ENCODE assay signal across 28 cellular contexts in the genomic region with DNA sequence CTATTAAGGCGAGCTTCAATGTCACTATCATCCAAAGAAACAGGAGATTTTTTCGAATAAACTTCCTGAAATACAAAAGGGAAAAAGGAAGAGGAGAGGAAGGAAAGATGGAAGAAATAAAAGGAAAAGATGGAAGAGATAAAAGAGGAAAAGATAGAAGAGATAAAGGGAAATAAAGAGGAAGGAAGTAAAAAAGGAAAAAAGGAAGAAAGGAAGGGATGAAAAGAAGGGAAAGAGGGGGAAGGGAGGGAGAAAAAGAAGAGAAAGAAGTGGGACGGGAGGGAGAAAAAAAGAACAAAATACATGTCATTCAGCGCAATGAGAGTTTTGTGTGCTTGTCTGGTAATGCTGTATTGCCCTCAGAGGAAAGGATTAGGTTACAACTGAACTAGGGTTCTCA.
"Had no signal": no experiment of that assay in that cellular context is flagged by ENCODE, and none has a peak within 500 bp of the region (broad histone marks: within the 10 kb centered on the region; RNA-seq: fewer than 3 reads in every experiment).

No MANE protein-coding gene starts in this region.

- H3K79me2 ChIP-seq: parathyroid adenoma had no signal

- H3K4me1 ChIP-seq: neural progenitor cell, parathyroid adenoma, psoas muscle, spleen, stomach, thyroid gland, tibial nerve, upper lobe of left lung, vagina had no signal

- H3K4me2 ChIP-seq: neural progenitor cell, smooth muscle cell had no signal

- H3K27me3 ChIP-seq: neural progenitor cell, ovary, spleen, stomach, thyroid gland, tibial nerve, upper lobe of left lung, vagina had no signal

- H3K9ac ChIP-seq: neural progenitor cell, parathyroid adenoma had no signal

- H3K27ac ChIP-seq: neural progenitor cell, ovary, parathyroid adenoma, psoas muscle, skin epidermis, spleen, stomach, thoracic aorta, thyroid gland, tibial nerve, upper lobe of left lung, vagina had no signal

- DNase-seq: natural killer cell; occipital lobe; ovary; posterior cingulate gyrus; psoas muscle; right cardiac atrium; spleen; stimulated activated CD4-positive, alpha-beta T cell treated with anti-CD3 and anti-CD28 coated beads, Interleukin-12 subunit alpha, Interleukin-12 subunit beta, amount 100 ng/mL, for 4 hours; stimulated activated CD4-positive, alpha-beta T cell treated with anti-CD3 and anti-CD28 coated beads, Interleukin-1b, Interleukin-23, amount 100 ng/mL, for 48 hours; stimulated activated CD4-positive, alpha-beta T cell treated with anti-CD3 and anti-CD28 coated beads, Interleukin-4, amount 100 ng/mL, for 1 hour; stimulated activated naive B cell treated with anti-CD40 and anti-IgM and Interleukin-4, amounts not matched to agents 10 μg/mL and 1 μg/mL and 100 μg/mL, for 72 hours; stimulated activated naive CD4-positive, alpha-beta T cell treated with Interleukin-2 at 50 U/mL for 16 hours; stomach; thyroid gland; trophoblast cell; upper lobe of left lung had no signal

- H3K27me3 Mint-ChIP-seq: progenitor cell of endocrine pancreas; stimulated activated naive B cell treated with anti-CD40 and anti-IgM and Interleukin-4, amounts not matched to agents 10 μg/mL and 1 μg/mL and 100 μg/mL, for 72 hours had no signal

- H3K4me3 Mint-ChIP-seq: natural killer cell; nephron; neural progenitor cell; stimulated activated effector memory CD8-positive, alpha-beta T cell treated with anti-CD3 and anti-CD28 coated beads, Interleukin-12 subunit alpha, Interleukin-12 subunit beta, amount 100 ng/mL, for 72 hours; stimulated activated naive B cell treated with anti-CD40 and anti-IgM and Interleukin-4, amounts not matched to agents 10 μg/mL and 1 μg/mL and 100 μg/mL, for 72 hours; stimulated activated naive CD8-positive, alpha-beta T cell treated with anti-CD3 and anti-CD28 coated beads, Interleukin-15, Interleukin-2, amounts not matched to agents 100 ng/mL and 50 ng/mL, for 24 hours had no signal

- H2AFZ ChIP-seq: neural progenitor cell, parathyroid adenoma had no signal

- H3K36me3 Mint-ChIP-seq: natural killer cell; stimulated activated effector memory CD8-positive, alpha-beta T cell treated with anti-CD3 and anti-CD28 coated beads, Interleukin-12 subunit alpha, Interleukin-12 subunit beta, amount 100 ng/mL, for 72 hours; stimulated activated naive B cell treated with anti-CD40 and anti-IgM and Interleukin-4, amounts not matched to agents 10 μg/mL and 1 μg/mL and 100 μg/mL, for 72 hours had no signal

- ATAC-seq: natural killer cell; psoas muscle; right cardiac atrium; sciatic nerve; stimulated activated effector memory CD8-positive, alpha-beta T cell treated with anti-CD3 and anti-CD28 coated beads, Interleukin-12 subunit alpha, Interleukin-12 subunit beta, amount 100 ng/mL, for 72 hours; stimulated activated naive B cell treated with anti-CD40 and anti-IgM and Interleukin-4, amounts not matched to agents 10 μg/mL and 1 μg/mL and 100 μg/mL, for 72 hours had no signal

- H3K27ac Mint-ChIP-seq: natural killer cell; nephron; neural progenitor cell; progenitor cell of endocrine pancreas; stimulated activated effector memory CD8-positive, alpha-beta T cell treated with anti-CD3 and anti-CD28 coated beads, Interleukin-12 subunit alpha, Interleukin-12 subunit beta, amount 100 ng/mL, for 72 hours; stimulated activated naive B cell treated with anti-CD40 and anti-IgM and Interleukin-4, amounts not matched to agents 10 μg/mL and 1 μg/mL and 100 μg/mL, for 72 hours; stimulated activated naive CD8-positive, alpha-beta T cell treated with anti-CD3 and anti-CD28 coated beads, Interleukin-15, Interleukin-2, amounts not matched to agents 100 ng/mL and 50 ng/mL, for 24 hours had no signal

- H3K9me3 Mint-ChIP-seq: natural killer cell; nephron; neural progenitor cell; stimulated activated effector memory CD8-positive, alpha-beta T cell treated with anti-CD3 and anti-CD28 coated beads, Interleukin-12 subunit alpha, Interleukin-12 subunit beta, amount 100 ng/mL, for 72 hours; stimulated activated naive B cell treated with anti-CD40 and anti-IgM and Interleukin-4, amounts not matched to agents 10 μg/mL and 1 μg/mL and 100 μg/mL, for 72 hours; stimulated activated naive CD8-positive, alpha-beta T cell treated with anti-CD3 and anti-CD28 coated beads, Interleukin-15, Interleukin-2, amounts not matched to agents 100 ng/mL and 50 ng/mL, for 24 hours had no signal

- H3K4me1 Mint-ChIP-seq: natural killer cell; stimulated activated effector memory CD8-positive, alpha-beta T cell treated with anti-CD3 and anti-CD28 coated beads, Interleukin-12 subunit alpha, Interleukin-12 subunit beta, amount 100 ng/mL, for 72 hours; stimulated activated naive B cell treated with anti-CD40 and anti-IgM and Interleukin-4, amounts not matched to agents 10 μg/mL and 1 μg/mL and 100 μg/mL, for 72 hours had no signal

- H3K4me3 ChIP-seq: neural progenitor cell, ovary, psoas muscle, skin epidermis, smooth muscle cell, spleen, stomach, thoracic aorta, thyroid gland, tibial nerve, upper lobe of left lung, vagina had no signal
